In genomic region chr22:46308283-46308988, GRCh38 we compare ENCODE assay signal across 17 cellular contexts. TPM values are rescaled to one million over a fixed set of nuclear protein-coding genes. Genes with fewer than 3 reads are reported as not detected.
"Had no signal": no experiment of that assay in that cellular context is flagged by ENCODE, and none has a peak within 500 bp of the region (broad histone marks: within the 10 kb centered on the region; RNA-seq: fewer than 3 reads in every experiment).

No MANE protein-coding gene starts in this region.

- DNase-seq: activated CD4-positive, alpha-beta T cell treated with anti-CD3 and anti-CD28 coated beads, Interleukin-2, amount 10 ng/mL, durations not matched to agents 24 days and 14 days; activated CD4-positive, CD25-positive, alpha-beta regulatory T cell; activated CD8-positive, alpha-beta memory T cell treated with anti-CD3 and anti-CD28 coated beads, Interleukin-2, amount 50 U/mL, for 4 hours; activated CD8-positive, alpha-beta T cell treated with anti-CD3 and anti-CD28 coated beads, Interleukin-2, amount 10 ng/mL, durations not matched to agents 7 days and 5 days; activated effector memory CD4-positive, alpha-beta T cell treated with anti-CD3 and anti-CD28 coated beads, Interleukin-2, amount 50 U/mL, for 16 hours; activated T-cell treated with anti-CD3 and anti-CD28 coated beads, Interleukin-2, amount 50 U/mL, for 48 hours; amniotic stem cell; body of pancreas; central memory CD4-positive, alpha-beta T cell; colonic mucosa; natural killer cell; right cardiac atrium; small intestine; upper lobe of right lung had no signal

- ATAC-seq: activated CD8-positive, alpha-beta T cell treated with anti-CD3 and anti-CD28 coated beads, Interleukin-2, amount 10 ng/mL, durations not matched to agents 7 days and 5 days; body of pancreas; gastroesophageal sphincter; natural killer cell; upper lobe of right lung had no signal

- H3K4me3 ChIP-seq: body of pancreas, colonic mucosa, gastroesophageal sphincter, upper lobe of right lung had no signal

- H3K4me1 ChIP-seq: body of pancreas, colonic mucosa, gastroesophageal sphincter, upper lobe of right lung had no signal

- H3K36me3 ChIP-seq: colonic mucosa, gastroesophageal sphincter, upper lobe of right lung had no signal

- H3K27me3 ChIP-seq: body of pancreas, colonic mucosa, gastroesophageal sphincter, upper lobe of right lung had no signal

- H3K9me3 ChIP-seq: body of pancreas, colonic mucosa, gastroesophageal sphincter, upper lobe of right lung had no signal

- FAIRE-seq: small intestine had no signal

- H3K27ac ChIP-seq: body of pancreas, colonic mucosa, gastroesophageal sphincter, upper lobe of right lung had no signal

RNA-seq across cellular contexts. Expression of gene PKDREJ, which starts 45.3 kb away (rescaled TPM):
- total RNA-seq: activated CD4-positive, alpha-beta T cell treated with anti-CD3 and anti-CD28 coated beads, Interleukin-2, amount 10 ng/mL, durations not matched to agents 24 days and 14 days; activated CD8-positive, alpha-beta T cell treated with anti-CD3 and anti-CD28 coated beads, Interleukin-2, amount 10 ng/mL, durations not matched to agents 7 days and 5 days; progenitor cell of endocrine pancreas; T-helper 2 cell treated with Interferon-gamma antibody and Interleukin-4, amounts not matched to agents 100 ng/mL and 5 ng/mL, for 36 hours; upper lobe of right lung had no signal
